ENCODE assay signal across 8 cellular contexts in the genomic region with DNA sequence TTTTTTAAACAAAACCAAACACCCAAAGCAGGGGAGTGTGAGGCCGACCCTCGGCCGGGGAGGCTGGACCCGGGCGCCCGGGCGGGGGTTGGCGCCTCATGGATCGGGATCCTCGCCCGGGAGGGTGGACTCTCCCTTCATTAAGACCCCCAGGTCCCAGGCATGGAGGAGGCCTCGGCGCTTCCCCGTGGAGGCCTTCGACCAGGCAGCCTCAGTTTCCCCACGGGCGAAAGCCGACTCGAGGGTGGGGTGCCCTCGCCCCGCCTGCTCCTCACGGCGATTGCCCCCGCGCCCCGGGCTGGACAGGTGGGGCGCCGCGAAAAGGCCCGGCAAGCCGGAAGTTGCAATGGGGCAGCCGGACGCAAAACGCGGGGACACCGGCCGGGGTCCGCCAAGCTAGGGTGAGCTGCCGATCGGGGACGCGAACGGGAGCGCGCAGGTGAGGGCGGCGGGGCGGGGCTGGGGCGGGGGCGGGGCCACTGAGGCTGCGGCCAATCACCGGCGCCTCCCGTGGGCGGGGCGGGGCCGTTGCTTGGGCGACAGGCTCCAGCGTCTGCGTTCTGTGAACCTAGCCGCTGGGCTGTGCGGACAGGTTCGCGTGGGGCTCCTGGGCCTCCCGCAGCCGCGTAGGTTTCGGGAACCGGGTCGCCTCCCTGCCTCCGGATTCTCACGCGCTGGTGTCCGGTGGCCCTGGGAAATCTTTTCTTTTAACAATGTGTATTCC. TPM values are rescaled to one million over a fixed set of nuclear protein-coding genes. Genes with fewer than 3 reads are reported as not detected.
DNase-seq lines count a peak whose midpoint lies in the region; ATAC-seq lines count a peak whose summit lies in the region.

No MANE protein-coding gene starts in this region.

- CTCF ChIA-PET in activated CD8-positive, alpha-beta T cell treated with anti-CD3 and anti-CD28 coated beads, Interleukin-2, amount 10 ng/mL, durations not matched to agents 7 days and 5 days (lab: Charles Lee) = interaction anchor here (0.6 to 16.4 kb wide), 6 partner anchors 24 to 442 kb away, joined by 3 to 354 read pairs (median 6); partner anchors contain the start of gene ZNF213

- H3K27ac ChIP-seq in ectodermal cell (ENCODE audit: insufficient read depth, low read depth, low read length, poor library complexity, severe bottlenecking) = no peak overlapping the region

- 1% methylated on average over 74 of the region's 74 CpGs for WGBS in ectodermal cell, 2 experiments

- peaks cover 3% of the 10 kb centered on the region for H3K27me3 ChIP-seq in ectodermal cell (ENCODE audit: control insufficient read depth, insufficient read depth, low read length, poor library complexity, severe bottlenecking)

- H3K4me1 Mint-ChIP-seq in activated CD8-positive, alpha-beta T cell treated with anti-CD3 and anti-CD28 coated beads, Interleukin-2, amount 10 ng/mL, durations not matched to agents 7 days and 5 days (ENCODE audit: low read depth) = peaks cover 45% of the 10 kb centered on the region

- peak overlapping the region; percentile 76 for H3K4me3 Mint-ChIP-seq in activated CD8-positive, alpha-beta T cell treated with anti-CD3 and anti-CD28 coated beads, Interleukin-2, amount 10 ng/mL, durations not matched to agents 7 days and 5 days

- POLR2A ChIA-PET in activated CD8-positive, alpha-beta T cell treated with anti-CD3 and anti-CD28 coated beads, Interleukin-2, amount 10 ng/mL, durations not matched to agents 7 days and 5 days (lab: Charles Lee) = interaction anchor here (0.6 to 2.0 kb wide), 7 partner anchors 13 to 48 kb away, joined by 3 to 8 read pairs (median 4); no protein-coding TSS in a partner anchor

- no peaks in the 10 kb centered on the region for H3K9me3 Mint-ChIP-seq in activated CD8-positive, alpha-beta T cell treated with anti-CD3 and anti-CD28 coated beads, Interleukin-2, amount 10 ng/mL, durations not matched to agents 7 days and 5 days (ENCODE audit: insufficient read depth)

- H3K27me3 Mint-ChIP-seq in activated CD8-positive, alpha-beta T cell treated with anti-CD3 and anti-CD28 coated beads, Interleukin-2, amount 10 ng/mL, durations not matched to agents 7 days and 5 days (ENCODE audit: low read depth) = peaks cover 6% of the 10 kb centered on the region

- peak; percentile 75 for ATAC-seq in GM19438 (IDR thresholded peaks at IDR 0.05; ENCODE audit: low read depth, unreplicated experiment)
- ATAC-seq in activated CD8-positive, alpha-beta T cell treated with anti-CD3 and anti-CD28 coated beads, Interleukin-2, amount 10 ng/mL, durations not matched to agents 7 days and 5 days = peak; percentile 97

- H3K4me3 ChIP-seq in ectodermal cell (ENCODE audit: insufficient read depth, low read depth, low read length) = peak overlapping the region; percentile 83

- H3K36me3 Mint-ChIP-seq in activated CD8-positive, alpha-beta T cell treated with anti-CD3 and anti-CD28 coated beads, Interleukin-2, amount 10 ng/mL, durations not matched to agents 7 days and 5 days (ENCODE audit: low read depth) = no peaks in the 10 kb centered on the region

- H3K27ac Mint-ChIP-seq in activated CD8-positive, alpha-beta T cell treated with anti-CD3 and anti-CD28 coated beads, Interleukin-2, amount 10 ng/mL, durations not matched to agents 7 days and 5 days = peak overlapping the region; percentile 87

- DNase-seq in CD1c-positive myeloid dendritic cell (ENCODE audit: extremely low spot score) (peak; percentile 95), HK-2 (ENCODE audit: unreplicated experiment) (peak; percentile 93), NCI-H82 treated with DMSO at 0.1 percent for 48 hours (lab: John Stamatoyannopoulos, UW; ENCODE audit: unreplicated experiment) (peak; percentile 75), lung microvascular endothelial cell (ENCODE audit: low read depth in 2 of 2) (peak; percentile 83 to 94)
- peak; percentile 94 for DNase-seq in activated CD8-positive, alpha-beta T cell treated with anti-CD3 and anti-CD28 coated beads, Interleukin-2, amount 10 ng/mL, durations not matched to agents 7 days and 5 days
- DNase-seq in stimulated activated CD4-positive, alpha-beta T cell treated with anti-CD3 and anti-CD28 coated beads, TNF-alpha, amount 100 ng/mL, for 24 hours (ENCODE audit: low read depth in 3 of 3) = peak; percentile 80 to 93 (median 81)

- no peaks in the 10 kb centered on the region for H3K9me3 ChIP-seq in ectodermal cell (ENCODE audit: control insufficient read depth, low read length)

- no peaks in the 10 kb centered on the region for H3K36me3 ChIP-seq in ectodermal cell (ENCODE audit: control insufficient read depth, insufficient read depth, low read length)

- peaks cover 4% of the 10 kb centered on the region for H3K4me1 ChIP-seq in ectodermal cell (ENCODE audit: control insufficient read depth, insufficient read depth, low read length)

RNA-seq across cellular contexts. Expression of gene ZNF205, which starts 6.0 kb away (rescaled TPM):
- total RNA-seq in activated CD8-positive, alpha-beta T cell treated with anti-CD3 and anti-CD28 coated beads, Interleukin-2, amount 10 ng/mL, durations not matched to agents 7 days and 5 days = not detected
- 19.7 TPM for polyA plus RNA-seq in ectodermal cell (2013, experiment 1 of 4)
- 19.5 TPM for polyA plus RNA-seq in ectodermal cell (2013, experiment 2 of 4)
- 16.9 TPM for polyA plus RNA-seq in ectodermal cell (2013, experiment 3 of 4)
- 17.8 TPM for polyA plus RNA-seq in ectodermal cell (2013, experiment 4 of 4)
- total RNA-seq in lung microvascular endothelial cell = 12.3 and 12.6 TPM in 2 replicates

RNA-seq across cellular contexts. Expression of gene ZSCAN10, which starts 7.3 kb away (rescaled TPM):
- under 1 TPM; 0.23 to 0.26 TPM for total RNA-seq in activated CD8-positive, alpha-beta T cell treated with anti-CD3 and anti-CD28 coated beads, Interleukin-2, amount 10 ng/mL, durations not matched to agents 7 days and 5 days
- 8.9 TPM for polyA plus RNA-seq in ectodermal cell (2013, experiment 1 of 4)
- polyA plus RNA-seq in ectodermal cell (2013, experiment 2 of 4) = 8.2 TPM
- polyA plus RNA-seq in ectodermal cell (2013, experiment 3 of 4) = 9.5 TPM
- polyA plus RNA-seq in ectodermal cell (2013, experiment 4 of 4) = 10.3 TPM
- under 0.01 TPM in 1 of 2 replicates, not detected in the other for total RNA-seq in lung microvascular endothelial cell

RNA-seq across cellular contexts. Expression of gene ZNF213, which starts 28.5 kb away (rescaled TPM):
- 10 to 100 TPM; 10.8 to 12.1 TPM for total RNA-seq in activated CD8-positive, alpha-beta T cell treated with anti-CD3 and anti-CD28 coated beads, Interleukin-2, amount 10 ng/mL, durations not matched to agents 7 days and 5 days
- polyA plus RNA-seq in ectodermal cell (2013, experiment 1 of 4) = 9.6 TPM
- polyA plus RNA-seq in ectodermal cell (2013, experiment 2 of 4) = 8.5 TPM
- polyA plus RNA-seq in ectodermal cell (2013, experiment 3 of 4) = 8.9 TPM
- 9.2 TPM for polyA plus RNA-seq in ectodermal cell (2013, experiment 4 of 4)
- total RNA-seq in lung microvascular endothelial cell = 2.8 and 3.2 TPM in 2 replicates

RNA-seq across cellular contexts. Expression of gene IL32, which starts 40.9 kb away (rescaled TPM):
- 1,000 to 10,000 TPM; 1,836 to 1,884 TPM for total RNA-seq in activated CD8-positive, alpha-beta T cell treated with anti-CD3 and anti-CD28 coated beads, Interleukin-2, amount 10 ng/mL, durations not matched to agents 7 days and 5 days
- polyA plus RNA-seq in ectodermal cell (2013, experiment 1 of 4) = 2.7 TPM
- 2.3 TPM for polyA plus RNA-seq in ectodermal cell (2013, experiment 2 of 4)
- 2.5 TPM for polyA plus RNA-seq in ectodermal cell (2013, experiment 3 of 4)
- polyA plus RNA-seq in ectodermal cell (2013, experiment 4 of 4) = 2.8 TPM
- total RNA-seq in lung microvascular endothelial cell = 26.2 and 36.6 TPM in 2 replicates

Comparison
In these comparisons a context has a peak if more than half of its experiments do, and no peak if none do; other contexts are left out.
1. RNA of gene ZNF205, which starts 6.0 kb away (total RNA-seq): 12.3 to 12.6 TPM in lung microvascular endothelial cell; not detected in activated CD8-positive, alpha-beta T cell treated with anti-CD3 and anti-CD28 coated beads, Interleukin-2, amount 10 ng/mL, durations not matched to agents 7 days and 5 days; every median in the first group is over 10 times any median in the second.
2. Peak in every context shown above with its lines, with median percentiles within 50 percentile points of each other: DNase-seq.